ENCODE assay signal across 14 cellular contexts in the genomic region with DNA sequence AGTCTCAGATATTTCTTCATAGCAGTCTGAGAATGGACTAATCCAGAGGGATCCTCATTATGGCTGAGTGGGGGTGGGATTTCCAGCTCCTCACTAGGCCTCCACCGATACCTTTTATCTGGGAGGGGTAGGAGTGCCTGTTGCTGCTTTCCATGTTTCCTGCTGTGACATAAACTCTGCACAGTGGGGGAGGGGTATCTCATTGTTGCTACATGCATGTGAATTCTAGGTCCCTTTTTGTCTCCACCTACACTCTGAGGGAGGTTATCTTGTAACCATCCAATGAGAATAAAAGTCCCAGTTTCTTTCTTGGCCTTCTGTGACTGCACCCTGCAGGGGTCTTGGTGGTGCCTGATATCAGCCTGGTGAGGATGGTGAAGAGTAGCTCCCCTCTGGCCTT.
DNase-seq lines count a peak whose midpoint lies in the region; ATAC-seq and TF ChIP-seq lines count a peak whose summit lies in the region.
"Had no signal": no experiment of that assay in that cellular context is flagged by ENCODE, and none has a peak within 500 bp of the region (broad histone marks: within the 10 kb centered on the region; RNA-seq: fewer than 3 reads in every experiment).

No MANE protein-coding gene starts in this region.

- H3K4ac ChIP-seq in IMR-90 (ENCODE audit: low read depth, low read length), result 0 out of 2 replicates have a peak overlapping the region, but pooled peaks have one; percentile 30

- no peaks in the 10 kb centered on the region for H3K9me2 ChIP-seq in Karpas-422 (replicated peaks; ENCODE audit: insufficient read depth, low read length)

- no peak overlapping the region for H3K27ac Mint-ChIP-seq in endodermal cell
- no peak overlapping the region for H3K27ac Mint-ChIP-seq in neural progenitor cell
- H3K27ac Mint-ChIP-seq in activated CD8-positive, alpha-beta T cell treated with anti-CD3 and anti-CD28 coated beads for 36 hours, result no peak overlapping the region
- H3K27ac Mint-ChIP-seq: CD4-positive, alpha-beta memory T cell had no signal

- H4K5ac ChIP-seq in IMR-90 (ENCODE audit: low read depth, low read length), result peak overlapping the region; percentile 44; the same call in 1 of the 2 replicates

- H3K27me3 Mint-ChIP-seq in endodermal cell (ENCODE audit: insufficient read depth), result peaks cover 2% of the 10 kb centered on the region
- peaks cover 9% of the 10 kb centered on the region for H3K27me3 Mint-ChIP-seq in neural progenitor cell (ENCODE audit: insufficient read depth, low read depth)
- H3K27me3 Mint-ChIP-seq in activated CD8-positive, alpha-beta T cell treated with anti-CD3 and anti-CD28 coated beads for 36 hours, result peaks cover 10% of the 10 kb centered on the region

- in situ Hi-C loops in IMR-90 (cut with MboI; ENCODE audit: low sequenced_read_pairs), result no loop called here

- no peaks in the 10 kb centered on the region for H3F3A ChIP-seq in neural progenitor cell (ENCODE audit: low read depth)

- peak overlapping the region; percentile 60; the same call in 2 of the 3 replicates for H2BK15ac ChIP-seq in IMR-90 (ENCODE audit: low read depth, low read length)

- H3K27ac ChIP-seq in IMR-90 (ENCODE audit: insufficient read depth, low read length) (no peak overlapping the region), endodermal cell (ENCODE audit: low read depth, low read length) (no peak overlapping the region), neural progenitor cell (no peak overlapping the region), Karpas-422 (ENCODE audit: low read length) (no peak overlapping the region)
- H3K27ac ChIP-seq: A549, C4-2B had no signal

- H2BK5ac ChIP-seq in IMR-90 (ENCODE audit: low read depth, low read length, poor library complexity, severe bottlenecking), result no peak overlapping the region

- H3K36me3 Mint-ChIP-seq in endodermal cell (ENCODE audit: low read depth) (peaks cover 9% of the 10 kb centered on the region), neural progenitor cell (peaks cover 6% of the 10 kb centered on the region)
- no peaks in the 10 kb centered on the region for H3K36me3 Mint-ChIP-seq in activated CD8-positive, alpha-beta T cell treated with anti-CD3 and anti-CD28 coated beads for 36 hours (ENCODE audit: low read depth)

- H3K9me3 ChIP-seq in IMR-90 (ENCODE audit: control insufficient read depth, insufficient read depth, low read length) (peaks cover 5% of the 10 kb centered on the region), endodermal cell (ENCODE audit: control insufficient read depth, low read length) (peaks cover 16% of the 10 kb centered on the region), neural progenitor cell (ENCODE audit: low read depth) (no peaks in the 10 kb centered on the region), Karpas-422 (ENCODE audit: low read length) (no peaks in the 10 kb centered on the region)
- H3K9me3 ChIP-seq: BE2C had no signal

- H3K4me2 ChIP-seq in IMR-90 (ENCODE audit: low read depth, low read length) (no peak overlapping the region), neural progenitor cell (peak overlapping the region; percentile 13), Karpas-422 (ENCODE audit: low read depth, low read length, poor library complexity, severe bottlenecking) (no peak overlapping the region)
- H3K4me2 ChIP-seq: A549 had no signal

- intact Hi-C loops in IMR-90 (cut with micrococcal nuclease), result no loop called here
- intact Hi-C loops in activated CD8-positive, alpha-beta T cell treated with anti-CD3 and anti-CD28 coated beads for 36 hours (cut with micrococcal nuclease), result no loop called here

- no peak overlapping the region for H3K9ac ChIP-seq in IMR-90 (ENCODE audit: low read depth, low read length)
- H3K9ac ChIP-seq in endodermal cell (ENCODE audit: extremely low read depth, low read length, poor library complexity, severe bottlenecking), result no peak overlapping the region
- no peak overlapping the region for H3K9ac ChIP-seq in neural progenitor cell
- H3K9ac ChIP-seq in Karpas-422 (ENCODE audit: low read length), result no peak overlapping the region

- H3K4me3 Mint-ChIP-seq in endodermal cell (no peak overlapping the region), neural progenitor cell (no peak overlapping the region)
- H3K4me3 Mint-ChIP-seq in activated CD8-positive, alpha-beta T cell treated with anti-CD3 and anti-CD28 coated beads for 36 hours, result no peak overlapping the region
- H3K4me3 Mint-ChIP-seq: CD4-positive, alpha-beta memory T cell had no signal

- no peak for ATAC-seq in IMR-90 (ENCODE audit: low read depth)
- ATAC-seq in HG02973 (IDR thresholded peaks at IDR 0.05; ENCODE audit: unreplicated experiment), result no peak
- no peak for ATAC-seq in activated CD8-positive, alpha-beta T cell treated with anti-CD3 and anti-CD28 coated beads for 36 hours
- ATAC-seq: A549, K562 had no signal

- H3K4me1 ChIP-seq in IMR-90 (ENCODE audit: control insufficient read depth, insufficient read depth, low read length) (peaks cover 17% of the 10 kb centered on the region), endodermal cell (ENCODE audit: control insufficient read depth, insufficient read depth, low read length) (no peaks in the 10 kb centered on the region), neural progenitor cell (peaks cover 8% of the 10 kb centered on the region), Karpas-422 (ENCODE audit: low read length) (no peaks in the 10 kb centered on the region)
- H3K4me1 ChIP-seq: A549, BE2C had no signal

- no peak overlapping the region; the same call in 1 of the 2 replicates for H2BK20ac ChIP-seq in IMR-90 (ENCODE audit: low read depth, low read length)

- no TSS peak for BruUV-seq in IMR-90 (replicated peaks; lab: Mats Ljungman, UMichigan)

- H2BK120ac ChIP-seq in IMR-90 (ENCODE audit: low read depth, low read length), result 0 out of 2 replicates have a peak overlapping the region, but pooled peaks have one; percentile 0

- H3K9me1 ChIP-seq in IMR-90 (ENCODE audit: insufficient read depth, low read length), result peaks cover 5% of the 10 kb centered on the region; the same call in 1 of the 2 replicates

- no peaks in the 10 kb centered on the region for H3K79me1 ChIP-seq in IMR-90 (ENCODE audit: low read depth in 1 of 2, low read length in 2 of 2)

- no peak overlapping the region for H2AFZ ChIP-seq in IMR-90 (replicated peaks; ENCODE audit: low read length, poor library complexity)
- H2AFZ ChIP-seq in neural progenitor cell (replicated peaks), result no peak overlapping the region
- H2AFZ ChIP-seq in Karpas-422 (ENCODE audit: low read length), result no peak overlapping the region

- TF ChIP-seq RAD21 in IMR-90 (IDR thresholded peaks at IDR 0.05; ENCODE audit: low read length), result no peak

- H3K56ac ChIP-seq in IMR-90 (ENCODE audit: extremely low read depth, insufficient read depth, low read length), result no peak overlapping the region

- CTCF ChIA-PET in IMR-90 (lab: Yijun Ruan, JAX), result interaction anchor here (2.1 kb wide), 1 partner anchor 14 kb away, joined by 11 read pairs; no protein-coding TSS in a partner anchor
- CTCF ChIA-PET in activated CD8-positive, alpha-beta T cell treated with anti-CD3 and anti-CD28 coated beads for 36 hours (lab: Charles Lee), result no interaction called here

- TF ChIP-seq POLR2A in IMR-90 (IDR thresholded peaks at IDR 0.05; ENCODE audit: low read depth, low read length), result no peak

- H4K20me1 ChIP-seq in IMR-90 (ENCODE audit: insufficient read depth, low read length) (no peaks in the 10 kb centered on the region), neural progenitor cell (ENCODE audit: low read depth) (no peaks in the 10 kb centered on the region), Karpas-422 (ENCODE audit: insufficient read depth, low read depth, low read length) (no peaks in the 10 kb centered on the region)

- H3K23ac ChIP-seq in IMR-90 (ENCODE audit: low read depth, low read length), result no peak overlapping the region

- H3K4me1 Mint-ChIP-seq in endodermal cell (peaks cover 15% of the 10 kb centered on the region), neural progenitor cell (peaks cover 8% of the 10 kb centered on the region)
- no peaks in the 10 kb centered on the region for H3K4me1 Mint-ChIP-seq in activated CD8-positive, alpha-beta T cell treated with anti-CD3 and anti-CD28 coated beads for 36 hours (ENCODE audit: low read depth)
- H3K4me1 Mint-ChIP-seq: CD4-positive, alpha-beta memory T cell had no signal

- no peak overlapping the region for H4K91ac ChIP-seq in IMR-90 (ENCODE audit: insufficient read depth, low read depth, low read length)

- no peak overlapping the region for H2AK5ac ChIP-seq in IMR-90 (ENCODE audit: low read depth, low read length)

- peaks cover 44% of the 10 kb centered on the region for H3K9me3 Mint-ChIP-seq in endodermal cell
- H3K9me3 Mint-ChIP-seq in neural progenitor cell, result peaks cover 29% of the 10 kb centered on the region
- H3K9me3 Mint-ChIP-seq in activated CD8-positive, alpha-beta T cell treated with anti-CD3 and anti-CD28 coated beads for 36 hours, result peaks cover 16% of the 10 kb centered on the region

- H3K18ac ChIP-seq in IMR-90 (ENCODE audit: low read depth, low read length), result peak overlapping the region; percentile 73; the same call in 1 of the 2 replicates

- dilution Hi-C loops in IMR-90 (cut with HindIII; ENCODE audit: low sequenced_read_pairs, unreplicated experiment), result no loop called here

- no peak overlapping the region for H4K8ac ChIP-seq in IMR-90 (ENCODE audit: low read depth in 2 of 2, low read length in 2 of 2)

- H3K27me3 ChIP-seq in IMR-90 (ENCODE audit: control insufficient read depth, insufficient read depth, low read length), result no peaks in the 10 kb centered on the region
- H3K27me3 ChIP-seq in endodermal cell (ENCODE audit: control insufficient read depth, insufficient read depth, low read length, poor library complexity, severe bottlenecking), result no peaks in the 10 kb centered on the region
- H3K27me3 ChIP-seq in neural progenitor cell, result no peaks in the 10 kb centered on the region
- no peaks in the 10 kb centered on the region for H3K27me3 ChIP-seq in Karpas-422 (ENCODE audit: low read length)
- H3K27me3 ChIP-seq: BE2C had no signal

- POLR2A ChIA-PET in IMR-90 (lab: Charles Lee; ENCODE audit: unreplicated experiment), result no interaction called here
- POLR2A ChIA-PET in activated CD8-positive, alpha-beta T cell treated with anti-CD3 and anti-CD28 coated beads for 36 hours (lab: Charles Lee), result no interaction called here

- H2AK9ac ChIP-seq in IMR-90 (replicated peaks; ENCODE audit: low read depth, low read length, poor library complexity), result no peak overlapping the region

- H3K4me3 ChIP-seq in IMR-90 (ENCODE audit: insufficient read depth, low read depth, low read length) (no peak overlapping the region), endodermal cell (ENCODE audit: low read length) (no peak overlapping the region), neural progenitor cell (no peak overlapping the region), Karpas-422 (ENCODE audit: low read length) (no peak overlapping the region)
- H3K4me3 ChIP-seq: A549, K562 had no signal

- no peaks in the 10 kb centered on the region for H3K79me2 ChIP-seq in neural progenitor cell (ENCODE audit: low read depth)
- H3K79me2 ChIP-seq in Karpas-422 (ENCODE audit: low read length), result no peaks in the 10 kb centered on the region

- no CpG with 5 or more reads among the region's 1 CpG for WGBS in IMR-90 (ENCODE audit: extremely low coverage in 2 of 2, insufficient read length in 1 of 2), 2 experiments
- WGBS in endodermal cell (ENCODE audit: insufficient coverage in 1 of 2, insufficient read length in 1 of 2), 2 experiments, result 53% methylated on average over 1 of the region's 1 CpG; no CpG with 5 or more reads in 1 of the 2 experiments

- DNase-seq in IMR-90, result no peak
- DNase-seq in endodermal cell, result peak; percentile 66
- no peak for DNase-seq in neural progenitor cell (ENCODE audit: low spot score)
- DNase-seq in Karpas-422, result no peak
- no peak for DNase-seq in activated CD8-positive, alpha-beta T cell treated with anti-CD3 and anti-CD28 coated beads for 36 hours
- DNase-seq: BE2C; CD4-positive, alpha-beta memory T cell; DMS153; DMS79 treated with DMSO at 0.1 percent for 48 hours; EL had no signal

- no peak overlapping the region for H3K14ac ChIP-seq in IMR-90 (replicated peaks; ENCODE audit: low read depth, low read length)

- no peak for TF ChIP-seq CTCF in IMR-90 (conservative IDR thresholded peaks at IDR 0.05; ENCODE audit: low read depth, low read length)
- no peak for TF ChIP-seq CTCF in endodermal cell (conservative IDR thresholded peaks at IDR 0.05)
- TF ChIP-seq CTCF in neural progenitor cell (IDR thresholded peaks at IDR 0.05), result no peak
- no peak for TF ChIP-seq CTCF in activated CD8-positive, alpha-beta T cell treated with anti-CD3 and anti-CD28 coated beads for 36 hours (IDR thresholded peaks at IDR 0.05)

- H3K36me3 ChIP-seq in IMR-90 (ENCODE audit: control insufficient read depth, insufficient read depth, low read length), result no peaks in the 10 kb centered on the region
- no peaks in the 10 kb centered on the region for H3K36me3 ChIP-seq in endodermal cell (ENCODE audit: control insufficient read depth, insufficient read depth, low read length)
- H3K36me3 ChIP-seq in neural progenitor cell, result no peaks in the 10 kb centered on the region
- no peaks in the 10 kb centered on the region for H3K36me3 ChIP-seq in Karpas-422 (ENCODE audit: insufficient read depth, low read length)
- H3K36me3 ChIP-seq: BE2C had no signal
